In genomic region chr16:27210174-27210573, GRCh38 we compare ENCODE assay signal across 19 cellular contexts. TPM values are rescaled to one million over a fixed set of nuclear protein-coding genes. Genes with fewer than 3 reads are reported as not detected.
DNase-seq lines count a peak whose midpoint lies in the region; ATAC-seq and TF ChIP-seq lines count a peak whose summit lies in the region.
"Had no signal": no experiment of that assay in that cellular context is flagged by ENCODE, and none has a peak within 500 bp of the region (broad histone marks: within the 10 kb centered on the region; RNA-seq: fewer than 3 reads in every experiment).

No MANE protein-coding gene starts in this region.

- POLR2A ChIA-PET in MCF 10A (lab: Yijun Ruan, JAX): no interaction called here

- no peak overlapping the region for H4K8ac ChIP-seq in neuronal stem cell (ENCODE audit: low read depth, low read length)

- H3K79me1 ChIP-seq in neuronal stem cell (ENCODE audit: low read depth, low read length): no peaks in the 10 kb centered on the region

- no peak overlapping the region for H2AK5ac ChIP-seq in neuronal stem cell (ENCODE audit: low read depth, low read length)

- H3K79me2 ChIP-seq in DND-41 (ENCODE audit: insufficient read depth, low read length): peaks cover 9% of the 10 kb centered on the region

- H4K20me1 ChIP-seq in BLaER1 (no peaks in the 10 kb centered on the region), DND-41 (ENCODE audit: insufficient read depth, low read length) (no peaks in the 10 kb centered on the region)

- H3K9ac ChIP-seq in BLaER1 (no peak overlapping the region), DND-41 (ENCODE audit: low read depth, low read length) (no peak overlapping the region), neuronal stem cell (ENCODE audit: low read depth, low read length, poor library complexity) (peak overlapping the region; percentile 32)
- H3K9ac ChIP-seq: GM23248 had no signal

- no peak overlapping the region for H3K4me2 ChIP-seq in BLaER1
- no peak overlapping the region for H3K4me2 ChIP-seq in DND-41 (ENCODE audit: insufficient read depth, low read length)
- H3K4me2 ChIP-seq in neuronal stem cell (ENCODE audit: insufficient read depth, low read length, poor library complexity, severe bottlenecking): no peak overlapping the region

- H3K27me3 Mint-ChIP-seq in MCF 10A (ENCODE audit: insufficient read depth, unreplicated experiment): no peaks in the 10 kb centered on the region
- H3K27me3 Mint-ChIP-seq in stimulated activated naive CD8-positive, alpha-beta T cell treated with anti-CD3 and anti-CD28 coated beads, Interleukin-15, amount 100 ng/mL, for 72 hours: no peaks in the 10 kb centered on the region
- H3K27me3 Mint-ChIP-seq: CD4-positive, CD25-positive, alpha-beta regulatory T cell had no signal

- no peak overlapping the region for H3K14ac ChIP-seq in neuronal stem cell (ENCODE audit: low read length)

- H3K4me1 Mint-ChIP-seq in MCF 10A (ENCODE audit: insufficient read depth, unreplicated experiment): no peaks in the 10 kb centered on the region
- H3K4me1 Mint-ChIP-seq in stimulated activated naive CD8-positive, alpha-beta T cell treated with anti-CD3 and anti-CD28 coated beads, Interleukin-15, amount 100 ng/mL, for 72 hours: peaks cover 27% of the 10 kb centered on the region

- BruUV-seq in MCF 10A (replicated peaks; lab: Mats Ljungman, UMichigan): no TSS peak

- no peak overlapping the region for H2BK120ac ChIP-seq in neuronal stem cell (ENCODE audit: low read depth, low read length)

- no peak overlapping the region for H3K23ac ChIP-seq in neuronal stem cell (ENCODE audit: low read depth, low read length, poor library complexity)

- no peak overlapping the region for H2AFZ ChIP-seq in DND-41 (ENCODE audit: low read depth, low read length)
- no peak overlapping the region for H2AFZ ChIP-seq in neuronal stem cell (ENCODE audit: low read length)
- H2AFZ ChIP-seq: GM23248 had no signal

- H3K9me3 Mint-ChIP-seq in MCF 10A (ENCODE audit: unreplicated experiment): no peaks in the 10 kb centered on the region
- no peaks in the 10 kb centered on the region for H3K9me3 Mint-ChIP-seq in stimulated activated naive CD8-positive, alpha-beta T cell treated with anti-CD3 and anti-CD28 coated beads, Interleukin-15, amount 100 ng/mL, for 72 hours
- H3K9me3 Mint-ChIP-seq: CD4-positive, CD25-positive, alpha-beta regulatory T cell; CD8-positive, alpha-beta T cell; HFFc6 had no signal

- H4K91ac ChIP-seq in neuronal stem cell (ENCODE audit: low read depth, low read length, poor library complexity): no peak overlapping the region

- no peak for TF ChIP-seq POLR2A in body of pancreas (IDR thresholded peaks at IDR 0.05)

- H3K36me3 Mint-ChIP-seq in MCF 10A (ENCODE audit: insufficient read depth, unreplicated experiment): peaks cover 5% of the 10 kb centered on the region

- no peak overlapping the region for H3K18ac ChIP-seq in neuronal stem cell (ENCODE audit: low read length)

- H2BK12ac ChIP-seq in neuronal stem cell (ENCODE audit: low read length): no peak overlapping the region

- H3K4me1 ChIP-seq in BLaER1 (peaks cover 64% of the 10 kb centered on the region), DND-41 (ENCODE audit: insufficient read depth, low read length) (peaks cover 3% of the 10 kb centered on the region; the same call in 1 of the 2 replicates), body of pancreas (peaks cover 98% of the 10 kb centered on the region), neuronal stem cell (ENCODE audit: control insufficient read depth in 2 of 2, insufficient read depth in 1 of 2, low read depth in 1 of 2, low read length in 2 of 2) (no peaks in the 10 kb centered on the region)
- H3K4me1 ChIP-seq: Caco-2, HAP-1 had no signal

- H3K27me3 ChIP-seq in BLaER1 (no peaks in the 10 kb centered on the region), DND-41 (ENCODE audit: insufficient read depth, low read length, poor library complexity) (no peaks in the 10 kb centered on the region), body of pancreas (no peaks in the 10 kb centered on the region), neuronal stem cell (ENCODE audit: control insufficient read depth in 3 of 3, insufficient read depth in 3 of 3, low read depth in 1 of 3, low read length in 3 of 3) (no peaks in the 10 kb centered on the region)

- H3K4ac ChIP-seq in neuronal stem cell (ENCODE audit: low read length): no peak overlapping the region

- ATAC-seq in DND-41 (ENCODE audit: insufficient read depth, low read depth) (no peak), body of pancreas (no peak)
- ATAC-seq in stimulated activated naive CD8-positive, alpha-beta T cell treated with anti-CD3 and anti-CD28 coated beads, Interleukin-15, amount 100 ng/mL, for 72 hours: no peak
- ATAC-seq: CD8-positive, alpha-beta T cell; GM12878 had no signal

- WGBS in body of pancreas, 2 donors: 85 to 96% methylated on average over 8 to 17 of the region's 17 CpGs
- no CpG with 5 or more reads among the region's 17 CpGs for WGBS in neuronal stem cell (ENCODE audit: extremely low coverage in 2 of 2, insufficient read length in 2 of 2, insufficient replicate concordance in 1 of 2), 2 donors

- CTCF ChIA-PET in MCF 10A (lab: Yijun Ruan, JAX): interaction anchor here (0.6 to 1.7 kb wide), 5 partner anchors 25 to 1978 kb away, joined by 4 to 11 read pairs (median 6); no protein-coding TSS in a partner anchor

- H3K9me3 ChIP-seq in BLaER1 (no peaks in the 10 kb centered on the region), DND-41 (ENCODE audit: insufficient read depth, low read length, severe bottlenecking) (no peaks in the 10 kb centered on the region), body of pancreas (no peaks in the 10 kb centered on the region), neuronal stem cell (replicated peaks in 1 of 2; ENCODE audit: control insufficient read depth in 2 of 2, insufficient read depth in 1 of 2, low read depth in 1 of 2, low read length in 2 of 2) (no peaks in the 10 kb centered on the region)
- H3K9me3 ChIP-seq: Caco-2, HAP-1 had no signal

- H3K27ac ChIP-seq in BLaER1 (peak overlapping the region; percentile 23; the same call in 1 of the 2 replicates), DND-41 (ENCODE audit: low read length) (peak overlapping the region; percentile 51; the same call in 1 of the 2 replicates), body of pancreas (peak overlapping the region; percentile 82 to 99 (median 92)), neuronal stem cell (replicated peaks; ENCODE audit: low read length) (no peak overlapping the region)
- H3K27ac ChIP-seq: C4-2B, GM23248 had no signal

- H2BK5ac ChIP-seq in neuronal stem cell (ENCODE audit: low read length): no peak overlapping the region

- intact Hi-C loops in body of pancreas (cut with DNase I) (no loop called here), MCF 10A (cut with micrococcal nuclease) (no loop called here)

- H3K36me3 ChIP-seq in BLaER1 (peaks cover 29% of the 10 kb centered on the region), DND-41 (ENCODE audit: insufficient read depth, low read length) (peaks cover 38% of the 10 kb centered on the region), body of pancreas (replicated peaks in 1 of 2; ENCODE audit: insufficient read depth in 1 of 2, low read depth in 2 of 2) (no peaks in the 10 kb centered on the region), neuronal stem cell (replicated peaks in 1 of 2; ENCODE audit: control insufficient read depth in 2 of 2, insufficient read depth in 2 of 2, low read length in 2 of 2) (peaks cover 12 to 32% of the 10 kb centered on the region in 2 donors)
- H3K36me3 ChIP-seq: HAP-1 had no signal

- no peak for TF ChIP-seq CTCF in DND-41 (IDR thresholded peaks at IDR 0.05; ENCODE audit: borderline replicate concordance, extremely low read depth, low read length, poor library complexity, severe bottlenecking)
- no peak for TF ChIP-seq CTCF in body of pancreas (IDR thresholded peaks at IDR 0.05)
- no peak for TF ChIP-seq CTCF in MCF 10A (IDR thresholded peaks at IDR 0.05; ENCODE audit: unreplicated experiment)

- DNase-seq in DND-41 (no peak), body of pancreas (no peak), neuronal stem cell (ENCODE audit: low spot score) (no peak), MCF 10A (ENCODE audit: unreplicated experiment) (no peak), NCI-H2171 (lab: John Stamatoyannopoulos, UW) (no peak)
- no peak for DNase-seq in stimulated activated naive CD8-positive, alpha-beta T cell treated with anti-CD3 and anti-CD28 coated beads, Interleukin-15, amount 100 ng/mL, for 72 hours
- DNase-seq in NK-92 treated with Interleukin-12 subunit alpha and Interleukin-12 subunit beta, amount 100 ng/mL, for 24 hours (lab: John Stamatoyannopoulos, UW): no peak
- DNase-seq: Caco-2; CD4-positive, CD25-positive, alpha-beta regulatory T cell; CD8-positive, alpha-beta T cell; DMS153; EL; GDM1; GM23248; HFFc6 had no signal

- H3K4me3 ChIP-seq in BLaER1: no peak overlapping the region
- H3K4me3 ChIP-seq in DND-41 (ENCODE audit: low read depth in 1 of 2, low read length in 2 of 2): no peak overlapping the region
- no peak overlapping the region for H3K4me3 ChIP-seq in body of pancreas
- no peak overlapping the region for H3K4me3 ChIP-seq in neuronal stem cell (ENCODE audit: low read length in 2 of 2)
- H3K4me3 ChIP-seq: GM12878, GM23248, HAP-1 had no signal

- H2BK15ac ChIP-seq in neuronal stem cell (ENCODE audit: low read length): no peak overlapping the region

- no peak overlapping the region for H3K27ac Mint-ChIP-seq in MCF 10A (ENCODE audit: low read depth, unreplicated experiment)
- H3K27ac Mint-ChIP-seq in stimulated activated naive CD8-positive, alpha-beta T cell treated with anti-CD3 and anti-CD28 coated beads, Interleukin-15, amount 100 ng/mL, for 72 hours: peak overlapping the region in 1 of 2 donors; percentile 19
- H3K27ac Mint-ChIP-seq: CD4-positive, CD25-positive, alpha-beta regulatory T cell; HFFc6 had no signal

- H3K4me3 Mint-ChIP-seq in MCF 10A (ENCODE audit: unreplicated experiment): no peak overlapping the region
- no peak overlapping the region for H3K4me3 Mint-ChIP-seq in stimulated activated naive CD8-positive, alpha-beta T cell treated with anti-CD3 and anti-CD28 coated beads, Interleukin-15, amount 100 ng/mL, for 72 hours
- H3K4me3 Mint-ChIP-seq: CD4-positive, CD25-positive, alpha-beta regulatory T cell; CD8-positive, alpha-beta T cell; HFFc6 had no signal

RNA-seq across cellular contexts. Expression of gene KDM8, which starts 6.8 kb away (rescaled TPM):
- total RNA-seq in body of pancreas: 10 to 100 TPM in 1 of 2 donors, 1 to 10 TPM in 1; 6.0 to 18.5 TPM
- polyA plus RNA-seq in neuronal stem cell (2013, experiment 1 of 2): 5.1 TPM
- 4.5 TPM for polyA plus RNA-seq in neuronal stem cell (2013, experiment 2 of 2)
- 3.7 and 4.1 TPM in 2 replicates for total RNA-seq in MCF 10A (2022)

RNA-seq across cellular contexts. Expression of gene NSMCE1, which starts 58.4 kb away (rescaled TPM):
- total RNA-seq in body of pancreas (10 to 100 TPM; 20.1 to 29.1 TPM), MCF 10A (2022) (106 and 119 TPM in 2 replicates)
- polyA plus RNA-seq in neuronal stem cell (2013, experiment 1 of 2): 54.4 TPM
- 52.8 TPM for polyA plus RNA-seq in neuronal stem cell (2013, experiment 2 of 2)
